Comparison of ENCODE assay signal across 8 cellular contexts in genomic region chr1:234611799-234612351, GRCh38. TPM values are rescaled to one million over a fixed set of nuclear protein-coding genes. Genes with fewer than 3 reads are reported as not detected.
DNase-seq lines count a peak whose midpoint lies in the region; ATAC-seq, FAIRE-seq and TF ChIP-seq lines count a peak whose summit lies in the region.

No MANE protein-coding gene starts in this region.

- BruUV-seq in PC-3 (replicated peaks; lab: Mats Ljungman, UMichigan) (TSS peak; percentile 47), HepG2 (replicated peaks; lab: Mats Ljungman, UMichigan) (no TSS peak)

- H3K4me2 ChIP-seq in PC-3 (ENCODE audit: low read length) (peak overlapping the region; percentile 87), HepG2 (ENCODE audit: low read depth, low read length) (peak overlapping the region; percentile 99)

- H3K4me1 ChIP-seq in PC-3 (ENCODE audit: insufficient read depth, low read length) (peaks cover 40% of the 10 kb centered on the region), body of pancreas (peaks cover 56% of the 10 kb centered on the region), HepG2 (ENCODE audit: insufficient read depth, low read length) (peaks cover 60% of the 10 kb centered on the region)

- H3K4me3 ChIP-seq in PC-3 (ENCODE audit: low read length) (peak overlapping the region; percentile 68), body of pancreas (no peak overlapping the region), HepG2 (replicated peaks in 1 of 3; ENCODE audit: insufficient read depth in 1 of 3, low read depth in 2 of 3, low read length in 3 of 3) (peak overlapping the region; percentile 42 to 71 (median 49); a peak in 5 of 6 replicates)

- peaks cover 24% of the 10 kb centered on the region for H3K79me2 ChIP-seq in PC-3 (ENCODE audit: low read length)
- peaks cover 21% of the 10 kb centered on the region for H3K79me2 ChIP-seq in HepG2 (ENCODE audit: insufficient read depth, low read length)

- H3K9me3 Mint-ChIP-seq in stimulated activated naive CD8-positive, alpha-beta T cell treated with anti-CD3 and anti-CD28 coated beads, Interleukin-15, Interleukin-2, amounts not matched to agents 100 ng/mL and 50 ng/mL, for 24 hours, result no peaks in the 10 kb centered on the region

- H2AFZ ChIP-seq in PC-3 (ENCODE audit: low read length) (no peak overlapping the region), HepG2 (ENCODE audit: low read length) (no peak overlapping the region)

- in situ Hi-C loops in HepG2 (cut with HindIII; ENCODE audit: extremely low pct_ligation_motif_present, low pct_unique_long_range_greater_than_20kb), result loop anchor here (5.0 kb wide), 4 partner anchors 105 to 460 kb away; no protein-coding TSS in a partner anchor

- TF ChIP-seq POLR2A in body of pancreas (IDR thresholded peaks at IDR 0.05) (no peak), HepG2 (IDR thresholded peaks at IDR 0.05; ENCODE audit: insufficient read depth in 1 of 2, low read depth in 2 of 2, low read length in 2 of 2) (peak in 1 of 2 experiments; percentile 79; a peak in 2 of 4 replicates)

- TF ChIP-seq EP300 in HepG2 (IDR thresholded peaks at IDR 0.05; ENCODE audit: low read depth in 2 of 2, low read length in 2 of 2) (peak in 1 of 2 experiments; percentile 83; a peak in 1 of 4 replicates), HepG2 (CRISPR knock-in tag; IDR thresholded peaks at IDR 0.05; ENCODE audit: borderline replicate concordance) (0 out of 2 replicates have a peak, but pooled peaks have one; percentile 45)

- H3K36me3 ChIP-seq in PC-3 (ENCODE audit: low read depth, low read length), result peaks cover 14% of the 10 kb centered on the region
- H3K36me3 ChIP-seq in body of pancreas (replicated peaks in 1 of 2; ENCODE audit: insufficient read depth in 1 of 2, low read depth in 2 of 2), result peaks cover 3 to 4% of the 10 kb centered on the region in 2 donors
- H3K36me3 ChIP-seq in HepG2 (replicated peaks in 1 of 2; ENCODE audit: control insufficient read depth in 1 of 2, insufficient read depth in 2 of 2, low read length in 2 of 2), result peaks cover 5 to 7% of the 10 kb centered on the region in 2 experiments

- no peaks in the 10 kb centered on the region for H3K27me3 Mint-ChIP-seq in stimulated activated naive CD8-positive, alpha-beta T cell treated with anti-CD3 and anti-CD28 coated beads, Interleukin-15, Interleukin-2, amounts not matched to agents 100 ng/mL and 50 ng/mL, for 24 hours

- H3K4me1 Mint-ChIP-seq in stimulated activated naive CD8-positive, alpha-beta T cell treated with anti-CD3 and anti-CD28 coated beads, Interleukin-15, Interleukin-2, amounts not matched to agents 100 ng/mL and 50 ng/mL, for 24 hours (ENCODE audit: low read depth), result peaks cover 52% of the 10 kb centered on the region

- CTCF ChIA-PET in PC-3 (lab: Charles Lee), result no interaction called here
- CTCF ChIA-PET in HepG2 (lab: Yijun Ruan, JAX; ENCODE audit: low intra/inter-chr PET ratio, low total read pairs), result no interaction called here

- peaks cover 19% of the 10 kb centered on the region for H3K36me3 Mint-ChIP-seq in stimulated activated naive CD8-positive, alpha-beta T cell treated with anti-CD3 and anti-CD28 coated beads, Interleukin-15, Interleukin-2, amounts not matched to agents 100 ng/mL and 50 ng/mL, for 24 hours (ENCODE audit: low read depth)

- intact Hi-C loops in PC-3 (cut with micrococcal nuclease) (loop anchor here (1.0 to 10.0 kb wide), 7 partner anchors 45 to 463 kb away; no protein-coding TSS in a partner anchor), body of pancreas (cut with DNase I) (no loop called here), HepG2 (cut with micrococcal nuclease; ENCODE audit: unreplicated experiment) (loop anchor here (1.0 to 5.0 kb wide), 13 partner anchors 9 to 471 kb away; no protein-coding TSS in a partner anchor)

- H3K27ac ChIP-seq in PC-3 (ENCODE audit: low read length) (peak overlapping the region; percentile 97), body of pancreas (peak overlapping the region; percentile 97 to 100 (median 100)), HepG2 (ENCODE audit: extremely low read length, insufficient read depth, low read length) (peak overlapping the region; percentile 99)

- DNase-seq in DMS79 treated with DMSO at 0.1 percent for 48 hours (lab: John Stamatoyannopoulos, UW) (peak; percentile 56), DMS79 (lab: John Stamatoyannopoulos, UW) (no peak), PC-3 (no peak), body of pancreas (peak; percentile 55 to 71 (median 60)), HepG2 (ENCODE audit: low spot score) (peak; percentile 96), 8988T (no peak)

- ATAC-seq in PC-3 (no peak), body of pancreas (no peak), HepG2 (peak; percentile 27), GM19467 (IDR thresholded peaks at IDR 0.05; ENCODE audit: unreplicated experiment) (no peak)

- H3K9ac ChIP-seq in PC-3 (ENCODE audit: low read length) (peak overlapping the region; percentile 95), HepG2 (ENCODE audit: insufficient read depth, low read depth, low read length) (peak overlapping the region; percentile 98)

- WGBS in body of pancreas, 2 donors, result 19 to 29% methylated on average over 8 of the region's 8 CpGs
- WGBS in HepG2 (ENCODE audit: low lambda C conversion rate), result 0% methylated on average over 5 of the region's 8 CpGs

- no peaks in the 10 kb centered on the region for H3F3A ChIP-seq in PC-3 (ENCODE audit: low read length, unreplicated experiment)

- H4K20me1 ChIP-seq in PC-3 (ENCODE audit: low read length) (peaks cover 10% of the 10 kb centered on the region), HepG2 (ENCODE audit: insufficient read depth, low read length) (no peaks in the 10 kb centered on the region)

- no peak for FAIRE-seq in HepG2 (lab: Jason Lieb, UNC)

- peak overlapping the region; percentile 74 for H3K4me3 Mint-ChIP-seq in stimulated activated naive CD8-positive, alpha-beta T cell treated with anti-CD3 and anti-CD28 coated beads, Interleukin-15, Interleukin-2, amounts not matched to agents 100 ng/mL and 50 ng/mL, for 24 hours

- H3K27ac Mint-ChIP-seq in stimulated activated naive CD8-positive, alpha-beta T cell treated with anti-CD3 and anti-CD28 coated beads, Interleukin-15, Interleukin-2, amounts not matched to agents 100 ng/mL and 50 ng/mL, for 24 hours, result peak overlapping the region; percentile 100

- H3K27me3 ChIP-seq in PC-3 (ENCODE audit: low read length), result no peaks in the 10 kb centered on the region
- no peaks in the 10 kb centered on the region for H3K27me3 ChIP-seq in body of pancreas
- no peaks in the 10 kb centered on the region; a peak in 1 of 5 replicates for H3K27me3 ChIP-seq in HepG2 (ENCODE audit: control insufficient read depth in 1 of 2, insufficient read depth in 2 of 2, low read length in 2 of 2)

- no peaks in the 10 kb centered on the region for H3K9me2 ChIP-seq in PC-3 (replicated peaks; ENCODE audit: low read length)

- POLR2A ChIA-PET in PC-3 (lab: Charles Lee; ENCODE audit: unreplicated experiment) (interaction anchor here (0.6 to 1.8 kb wide), 15 partner anchors 11 to 511 kb away, joined by 3 to 45 read pairs (median 4); no protein-coding TSS in a partner anchor), HepG2 (lab: Yijun Ruan, JAX) (interaction anchor here (0.6 to 9.7 kb wide), 72 partner anchors 8 to 517 kb away, joined by 3 to 1137 read pairs (median 9); no protein-coding TSS in a partner anchor)

- no peak for TF ChIP-seq CTCF in PC-3 (conservative IDR thresholded peaks at IDR 0.05; ENCODE audit: low read depth, low read length)
- TF ChIP-seq CTCF in body of pancreas (IDR thresholded peaks at IDR 0.05), result peak in 1 of 7 experiments; percentile 4
- TF ChIP-seq CTCF in HepG2 (CRISPR knock-in tag; IDR thresholded peaks at IDR 0.05), result 0 out of 2 replicates have a peak, but pooled peaks have one; percentile 18

- no peaks in the 10 kb centered on the region for H3K9me3 ChIP-seq in PC-3 (ENCODE audit: low read length)
- no peaks in the 10 kb centered on the region for H3K9me3 ChIP-seq in body of pancreas
- H3K9me3 ChIP-seq in HepG2 (ENCODE audit: low read length), result no peaks in the 10 kb centered on the region

- peak; percentile 36; the same call in 1 of the 2 replicates for TF ChIP-seq RAD21 in HepG2 (CRISPR knock-in tag; IDR thresholded peaks at IDR 0.05)

TF ChIP-seq in HepG2, 621 proteins besides CTCF, POLR2A, EP300 and RAD21 (continues in another document):
- TF ChIP-seq AGO2 (optimal IDR thresholded peaks at IDR 0.05; ENCODE audit: low read depth, low read length) (peak; percentile 89), RNF2 (conservative IDR thresholded peaks at IDR 0.05; ENCODE audit: low read depth) (no peak), U2AF2 (IDR thresholded peaks at IDR 0.05; ENCODE audit: low read depth, low read length) (no peak), NBN (conservative IDR thresholded peaks at IDR 0.05) (no peak)
- TF ChIP-seq, protein P1, sequence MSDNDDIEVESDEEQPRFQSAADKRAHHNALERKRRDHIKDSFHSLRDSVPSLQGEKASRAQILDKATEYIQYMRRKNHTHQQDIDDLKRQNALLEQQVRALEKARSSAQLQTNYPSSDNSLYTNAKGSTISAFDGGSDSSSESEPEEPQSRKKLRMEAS (IDR thresholded peaks at IDR 0.05), result no peak

RNA-seq across cellular contexts. Expression of gene IRF2BP2, which starts 1.9 kb away (rescaled TPM):
- total RNA-seq in PC-3 (2014; rRNA removed) (78.8 and 102 TPM in 2 replicates), body of pancreas (10 to 100 TPM; 82.7 to 83.3 TPM), HepG2 (2016; rRNA removed; fragmentation: Illumina TruSeq; extraction: Trizol) (127 and 147 TPM in 2 replicates)
- total RNA-seq in HepG2 (2016; cell fraction: cytosol; rRNA removed; fragmentation: Illumina TruSeq; extraction: Trizol; ENCODE audit: low read depth), result 25.1 and 26.8 TPM in 2 replicates
- total RNA-seq in HepG2 (2016; cell fraction: insoluble cytoplasmic fraction; rRNA removed; fragmentation: Illumina TruSeq; extraction: Trizol), result 104 and 154 TPM in 2 replicates
- 85.2 and 85.5 TPM in 2 replicates for total RNA-seq in HepG2 (2016; cell fraction: membrane; rRNA removed; fragmentation: Illumina TruSeq; extraction: Trizol)
- total RNA-seq in HepG2 (2016; cell fraction: nucleus; rRNA removed; fragmentation: Illumina TruSeq; extraction: Trizol), result 132 and 141 TPM in 2 replicates
- polyA plus RNA-seq in HepG2 (2011; rRNA removed), result 140 and 180 TPM in 2 replicates
- polyA plus RNA-seq in HepG2 (2011; cell fraction: cytosol; rRNA removed), result 82.1 and 111 TPM in 2 replicates
- 491 and 557 TPM in 2 replicates for polyA plus RNA-seq in HepG2 (2011; cell fraction: nucleus; rRNA removed)
- polyA plus RNA-seq in HepG2 (2012), result 136 and 153 TPM in 2 replicates
- 22.4 and 23.1 TPM in 2 replicates for polyA plus RNA-seq in HepG2 (2016; cell fraction: cytosol; fragmentation: Illumina TruSeq; extraction: Trizol; ENCODE audit: low read depth)
- polyA plus RNA-seq in HepG2 (2016; cell fraction: insoluble cytoplasmic fraction; fragmentation: Illumina TruSeq; extraction: Trizol; ENCODE audit: low read depth), result 127 and 168 TPM in 2 replicates
- 58.5 and 65.6 TPM in 2 replicates for polyA plus RNA-seq in HepG2 (2016; cell fraction: membrane; fragmentation: Illumina TruSeq; extraction: Trizol; ENCODE audit: low read depth)
- 293 and 322 TPM in 2 replicates for polyA plus RNA-seq in HepG2 (2016; cell fraction: nucleus; fragmentation: Illumina TruSeq; extraction: Trizol; ENCODE audit: insufficient read depth, low read depth)
- 43.4 and 196 TPM in 2 replicates for polyA minus RNA-seq in HepG2 (2011; rRNA and poly(A)+ RNA removed; ENCODE audit: low replicate concordance)
- 155 and 170 TPM in 2 replicates for polyA minus RNA-seq in HepG2 (2011; cell fraction: cytosol; rRNA and poly(A)+ RNA removed)
- 115 and 118 TPM in 2 replicates for polyA minus RNA-seq in HepG2 (2011; cell fraction: nucleus; rRNA and poly(A)+ RNA removed)

Comparison
In these comparisons a context has a peak if more than half of its experiments do, and no peak if none do; other contexts are left out.
1. DNase-seq: peak in DMS79 treated with DMSO at 0.1 percent for 48 hours (single experiment), body of pancreas (4 of 4) and HepG2 (single experiment); none in DMS79 (single experiment), PC-3 (single experiment) and 8988T (single experiment).
2. H3K4me3 ChIP-seq: peak in PC-3 (single experiment) and HepG2 (3 of 3); none in body of pancreas (0 of 2).
3. Peak in every context shown above with its lines, with median percentiles within 50 percentile points of each other: H3K27ac ChIP-seq.